Comparison of ENCODE assay signal across 7 cellular contexts in genomic region chr1:63575340-63575826, GRCh38. TPM values are rescaled to one million over a fixed set of nuclear protein-coding genes. Genes with fewer than 3 reads are reported as not detected.
DNase-seq lines count a peak whose midpoint lies in the region; ATAC-seq and TF ChIP-seq lines count a peak whose summit lies in the region.

No MANE protein-coding gene starts in this region.

- no peak overlapping the region; the same call in 1 of the 2 replicates for H3K4me3 ChIP-seq in HUES6 (ENCODE audit: low read depth, low read length)
- H3K4me3 ChIP-seq in adipocyte (ENCODE audit: low read length) = no peak overlapping the region
- no peak overlapping the region for H3K4me3 ChIP-seq in uterus

- TF ChIP-seq CTCF in uterus (IDR thresholded peaks at IDR 0.05) = peak; percentile 43 to 80 (median 56)

- no peak for TF ChIP-seq POLR2A in uterus (IDR thresholded peaks at IDR 0.05)

- peak overlapping the region; percentile 17; the same call in 1 of the 2 replicates for H3K27ac ChIP-seq in HUES6 (ENCODE audit: low read depth, low read length)
- H3K27ac ChIP-seq in uterus = no peak overlapping the region

- H3K27me3 ChIP-seq in HUES6 (ENCODE audit: control insufficient read depth, insufficient read depth, low read length) (no peaks in the 10 kb centered on the region), adipocyte (replicated peaks; ENCODE audit: control insufficient read depth, insufficient read depth, low read length) (no peaks in the 10 kb centered on the region), uterus (no peaks in the 10 kb centered on the region)

- peak; percentile 12 for DNase-seq in GM04504 (ENCODE audit: low read depth)
- peak; percentile 70 for DNase-seq in adipocyte (ENCODE audit: low read depth)
- peak; percentile 58 for DNase-seq in inferior parietal cortex (ENCODE audit: extremely low spot score)
- DNase-seq in uterus = no peak
- no peak for DNase-seq in GM19240 (ENCODE audit: insufficient read length, low spot score)

- H3K9ac ChIP-seq in HUES6 (ENCODE audit: low read length) (peak overlapping the region; percentile 34), adipocyte (ENCODE audit: low read length) (no peak overlapping the region)

- intact Hi-C loops in uterus (cut with DNase I; ENCODE audit: low total_unique reads) = no loop called here

- no peak for ATAC-seq in GM21825 (IDR thresholded peaks at IDR 0.05; ENCODE audit: unreplicated experiment)

- peaks cover 3% of the 10 kb centered on the region; the same call in 1 of the 2 replicates for H3K9me3 ChIP-seq in HUES6 (ENCODE audit: control insufficient read depth, insufficient read depth, low read depth, low read length)
- H3K9me3 ChIP-seq in adipocyte (ENCODE audit: control insufficient read depth, low read length) = peaks cover 3% of the 10 kb centered on the region
- no peaks in the 10 kb centered on the region for H3K9me3 ChIP-seq in uterus

- peaks cover 40% of the 10 kb centered on the region for H3K4me1 ChIP-seq in HUES6 (ENCODE audit: control insufficient read depth, insufficient read depth, low read length)
- no peaks in the 10 kb centered on the region for H3K4me1 ChIP-seq in adipocyte (ENCODE audit: control insufficient read depth, insufficient read depth, low read length)
- H3K4me1 ChIP-seq in uterus = no peaks in the 10 kb centered on the region

- no peaks in the 10 kb centered on the region for H3K36me3 ChIP-seq in HUES6 (ENCODE audit: control insufficient read depth, insufficient read depth, low read length)
- H3K36me3 ChIP-seq in adipocyte (ENCODE audit: control insufficient read depth, insufficient read depth, low read length, severe bottlenecking) = no peaks in the 10 kb centered on the region
- H3K36me3 ChIP-seq in uterus = no peaks in the 10 kb centered on the region

RNA-seq across cellular contexts. Expression of gene PGM1, which starts 17.8 kb away (rescaled TPM):
- total RNA-seq in uterus = 10 to 100 TPM; 17.9 to 75.8 (median 27.8) TPM

RNA-seq across cellular contexts. Expression of gene EFCAB7, which starts 52.1 kb away (rescaled TPM):
- 10 to 100 TPM in 2 of 4 donors, 1 to 10 TPM in 2; 2.8 to 29.9 (median 10.0) TPM for total RNA-seq in uterus

RNA-seq across cellular contexts. Expression of gene ITGB3BP, which starts 52.4 kb away (rescaled TPM):
- 10 to 100 TPM in 3 of 4 donors, 1 to 10 TPM in 1; 5.4 to 56.8 (median 30.4) TPM for total RNA-seq in uterus

Comparison
In these comparisons a context has a peak if more than half of its experiments do, and no peak if none do; other contexts are left out.
1. DNase-seq: peak in GM04504 (single experiment), adipocyte (single experiment) and inferior parietal cortex (single experiment); none in uterus (0 of 2) and GM19240 (single experiment).